Comparison of ENCODE assay signal across 12 cellular contexts in genomic region chr19:1992759-1993260, GRCh38. TPM values are rescaled to one million over a fixed set of nuclear protein-coding genes. Genes with fewer than 3 reads are reported as not detected.
A peak's percentile ranks its signal among the peaks of the same experiment; 100 is the strongest.
DNase-seq lines count a peak whose midpoint lies in the region; ATAC-seq and TF ChIP-seq lines count a peak whose summit lies in the region.
"Had no signal": no experiment of that assay in that cellular context is flagged by ENCODE, and none has a peak within 500 bp of the region (broad histone marks: within the 10 kb centered on the region; RNA-seq: fewer than 3 reads in every experiment).

No MANE protein-coding gene starts in this region.

- H3K36me3 ChIP-seq in Karpas-422 (ENCODE audit: insufficient read depth, low read length) (peaks cover 26% of the 10 kb centered on the region), colonic mucosa (peaks cover 17% of the 10 kb centered on the region), brain microvascular endothelial cell (replicated peaks) (peaks cover 37% of the 10 kb centered on the region)

- intact Hi-C loops in colonic mucosa (cut with DNase I): no loop called here

- H3K9ac ChIP-seq in Karpas-422 (ENCODE audit: low read length): no peak overlapping the region
- no peak overlapping the region for H3K9ac ChIP-seq in colonic mucosa (ENCODE audit: low read depth in 2 of 2, low read length in 2 of 2)

- H4K20me1 ChIP-seq in Karpas-422 (ENCODE audit: insufficient read depth, low read depth, low read length): peaks cover 3% of the 10 kb centered on the region; the same call in 1 of the 2 replicates

- H3K9me3 ChIP-seq in Karpas-422 (ENCODE audit: low read length) (no peaks in the 10 kb centered on the region), colonic mucosa (no peaks in the 10 kb centered on the region)
- H3K9me3 ChIP-seq: ascending aorta had no signal

- H3K27me3 ChIP-seq in Karpas-422 (ENCODE audit: low read length): no peaks in the 10 kb centered on the region
- no peaks in the 10 kb centered on the region for H3K27me3 ChIP-seq in colonic mucosa
- no peaks in the 10 kb centered on the region for H3K27me3 ChIP-seq in brain microvascular endothelial cell (replicated peaks)
- H3K27me3 ChIP-seq: ascending aorta, dorsolateral prefrontal cortex had no signal

- H3K27ac ChIP-seq in Karpas-422 (ENCODE audit: low read length): no peak overlapping the region
- no peak overlapping the region for H3K27ac ChIP-seq in colonic mucosa
- no peak overlapping the region for H3K27ac ChIP-seq in brain microvascular endothelial cell
- H3K27ac ChIP-seq: ascending aorta, dorsolateral prefrontal cortex, HL-60, skin epidermis had no signal

- DNase-seq in activated T-cell treated with anti-CD3 and anti-CD28 coated beads for 24 hours (ENCODE audit: low read depth): peak; percentile 24
- DNase-seq in activated T-cell treated with anti-CD3 and anti-CD28 coated beads for 4 hours: no peak
- peak; percentile 85 for DNase-seq in Karpas-422
- peak; percentile 48 for DNase-seq in colonic mucosa
- DNase-seq in stimulated activated CD4-positive, alpha-beta T cell treated with anti-CD3 and anti-CD28 coated beads, Interleukin-1b, Interleukin-23, amount 100 ng/mL, for 4 hours (ENCODE audit: low read depth in 2 of 2): peak; percentile 19 to 33
- DNase-seq in brain microvascular endothelial cell: no peak
- DNase-seq in NOMO-1 treated with dmso at 0.1 percent for 144 hours (lab: John Stamatoyannopoulos, UW; ENCODE audit: unreplicated experiment): no peak
- DNase-seq: dorsolateral prefrontal cortex had no signal

- H3K4me2 ChIP-seq in Karpas-422 (ENCODE audit: low read depth, low read length, poor library complexity, severe bottlenecking): no peak overlapping the region

- no peaks in the 10 kb centered on the region for H3K4me1 ChIP-seq in Karpas-422 (ENCODE audit: low read length)
- no peaks in the 10 kb centered on the region for H3K4me1 ChIP-seq in colonic mucosa
- H3K4me1 ChIP-seq: ascending aorta had no signal

- in situ Hi-C loops in brain microvascular endothelial cell (cut with HindIII; ENCODE audit: low pct_ligation_motif_present, low sequenced_read_pairs): loop anchor here (5.0 kb wide), 1 partner anchor 56 kb away; no protein-coding TSS in a partner anchor

- H3K79me2 ChIP-seq in Karpas-422 (ENCODE audit: low read length): no peaks in the 10 kb centered on the region

- no peak for ATAC-seq in GM18873 (IDR thresholded peaks at IDR 0.05; ENCODE audit: low FRiP score, unreplicated experiment)

- no peaks in the 10 kb centered on the region for H3K9me2 ChIP-seq in Karpas-422 (replicated peaks; ENCODE audit: insufficient read depth, low read length)

- H2AFZ ChIP-seq in Karpas-422 (ENCODE audit: low read length): no peak overlapping the region

- TF ChIP-seq CTCF in colonic mucosa (IDR thresholded peaks at IDR 0.05): no peak
- no peak for TF ChIP-seq CTCF in brain microvascular endothelial cell (IDR thresholded peaks at IDR 0.05; ENCODE audit: low read depth, low read length, missing control alignments)

- H3K4me3 ChIP-seq in Karpas-422 (ENCODE audit: low read length) (no peak overlapping the region), colonic mucosa (no peak overlapping the region), brain microvascular endothelial cell (ENCODE audit: low read depth, low read length) (no peak overlapping the region)
- H3K4me3 ChIP-seq: ascending aorta, dorsolateral prefrontal cortex, skin epidermis had no signal

RNA-seq across cellular contexts. Expression of gene BTBD2, which starts 22.7 kb away (rescaled TPM):
- 66.8 and 112 TPM in 2 replicates for total RNA-seq in Karpas-422 (2014; rRNA removed; shearing (Covaris generic); ENCODE audit: low replicate concordance)
- 10 to 100 TPM; 74.5 to 81.5 TPM for total RNA-seq in colonic mucosa

RNA-seq across cellular contexts. Expression of gene CSNK1G2, which starts 51.8 kb away (rescaled TPM):
- total RNA-seq in Karpas-422 (2014; rRNA removed; shearing (Covaris generic); ENCODE audit: low replicate concordance): 57.1 and 102 TPM in 2 replicates
- total RNA-seq in colonic mucosa: 10 to 100 TPM; 55.3 to 61.0 TPM

RNA-seq across cellular contexts. Expression of gene MKNK2, which starts 58.2 kb away (rescaled TPM):
- total RNA-seq in Karpas-422 (2014; rRNA removed; shearing (Covaris generic); ENCODE audit: low replicate concordance): 526 and 862 TPM in 2 replicates
- 100 to 1,000 TPM; 358 to 589 TPM for total RNA-seq in colonic mucosa

Comparison
In these comparisons a context has a peak if more than half of its experiments do, and no peak if none do; other contexts are left out.
1. DNase-seq: peak in activated T-cell treated with anti-CD3 and anti-CD28 coated beads for 24 hours (single experiment), Karpas-422 (single experiment), colonic mucosa (single experiment) and stimulated activated CD4-positive, alpha-beta T cell treated with anti-CD3 and anti-CD28 coated beads, Interleukin-1b, Interleukin-23, amount 100 ng/mL, for 4 hours (2 of 2); none in activated T-cell treated with anti-CD3 and anti-CD28 coated beads for 4 hours (single experiment), brain microvascular endothelial cell (single experiment) and NOMO-1 treated with dmso at 0.1 percent for 144 hours (single experiment).